In genomic region chr7:96427143-96427542, GRCh38 we compare ENCODE assay signal across 22 cellular contexts.
"Had no signal": no experiment of that assay in that cellular context is flagged by ENCODE, and none has a peak within 500 bp of the region (broad histone marks: within the 10 kb centered on the region; RNA-seq: fewer than 3 reads in every experiment).

No MANE protein-coding gene starts in this region.

- H3K4me1 ChIP-seq: gastrocnemius medialis, heart right ventricle, left lung, lower lobe of right lung had no signal

- H3K9me3 Mint-ChIP-seq: dendritic cell treated with granulocyte-macrophage colony-stimulating factor and Interleukin-4, amounts not matched to agents 40 ng/mL and 50 ng/mL, for 4 days; effector memory CD8-positive, alpha-beta T cell; endodermal cell had no signal

- DNase-seq: effector CD8-positive, alpha-beta T cell; effector memory CD8-positive, alpha-beta T cell; endodermal cell; erythroblast; esophagus squamous epithelium; foreskin fibroblast; foreskin melanocyte; gastrocnemius medialis; glutamatergic neuron; head of caudate nucleus; heart right ventricle; hippocampal formation; left cardiac atrium; left lung; left ventricle myocardium superior; lower lobe of right lung; mesenchymal stem cell; mucosa of descending colon had no signal

- ATAC-seq: effector memory CD8-positive, alpha-beta T cell; esophagus mucosa; gastrocnemius medialis; heart right ventricle; left cardiac atrium; left lung; left ventricle myocardium superior; lower lobe of right lung; mucosa of descending colon had no signal

- H3K4me1 Mint-ChIP-seq: endodermal cell had no signal

- H3K27ac Mint-ChIP-seq: dendritic cell treated with granulocyte-macrophage colony-stimulating factor and Interleukin-4, amounts not matched to agents 40 ng/mL and 50 ng/mL, for 4 days; effector memory CD8-positive, alpha-beta T cell; endodermal cell had no signal

- H3K4me3 Mint-ChIP-seq: dendritic cell treated with granulocyte-macrophage colony-stimulating factor and Interleukin-4, amounts not matched to agents 40 ng/mL and 50 ng/mL, for 4 days; effector memory CD8-positive, alpha-beta T cell; endodermal cell had no signal

- H3K27ac ChIP-seq: coronary artery, epithelial cell of prostate, esophagus squamous epithelium, gastrocnemius medialis, heart right ventricle, left lung, lower lobe of right lung had no signal

- H3K4me3 ChIP-seq: coronary artery, esophagus squamous epithelium, gastrocnemius medialis, heart right ventricle, left lung, lower lobe of right lung, mucosa of descending colon had no signal

- H3K9me3 ChIP-seq: esophagus squamous epithelium, gastrocnemius medialis, heart right ventricle, left lung, lower lobe of right lung, mucosa of descending colon had no signal

- H3K36me3 ChIP-seq: esophagus squamous epithelium, gastrocnemius medialis, heart right ventricle, left lung, lower lobe of right lung had no signal

- H3K27me3 ChIP-seq: gastrocnemius medialis, heart right ventricle had no signal
